ENCODE assay signal across 8 cellular contexts in genomic region chr6:20409427-20409971, GRCh38. TPM values are rescaled to one million over a fixed set of nuclear protein-coding genes. Genes with fewer than 3 reads are reported as not detected.
A peak's percentile ranks its signal among the peaks of the same experiment; 100 is the strongest.
DNase-seq lines count a peak whose midpoint lies in the region; ATAC-seq and TF ChIP-seq lines count a peak whose summit lies in the region.

No MANE protein-coding gene starts in this region.

- no peaks in the 10 kb centered on the region for H3K27me3 Mint-ChIP-seq in naive thymus-derived CD8-positive, alpha-beta T cell

- H3K9me3 Mint-ChIP-seq in naive thymus-derived CD8-positive, alpha-beta T cell, result no peaks in the 10 kb centered on the region

- no peaks in the 10 kb centered on the region for H3K27me3 ChIP-seq in osteoblast (ENCODE audit: insufficient read depth, low read length)

- peak; percentile 52 for DNase-seq in RPMI8226
- no peak for DNase-seq in naive thymus-derived CD8-positive, alpha-beta T cell
- DNase-seq in DMS153 treated with DMSO at 0.1 percent for 48 hours (lab: John Stamatoyannopoulos, UW; ENCODE audit: unreplicated experiment), result no peak
- DNase-seq in osteoblast (ENCODE audit: insufficient read length, low spot score, missing footprints), result no peak
- DNase-seq in medulla oblongata (ENCODE audit: extremely low spot score), result no peak
- DNase-seq in amygdala (lab: John Stamatoyannopoulos, UW), result no peak

- peaks cover 100% of the 10 kb centered on the region for H3K79me2 ChIP-seq in osteoblast (ENCODE audit: insufficient read depth, low read length)

- H3K36me3 Mint-ChIP-seq in naive thymus-derived CD8-positive, alpha-beta T cell, result peaks cover 0 to 11% (median 7%) of the 10 kb centered on the region in 3 donors

- H3K4me2 ChIP-seq in osteoblast (ENCODE audit: insufficient read depth, low read length), result no peak overlapping the region

- H3K4me1 Mint-ChIP-seq in naive thymus-derived CD8-positive, alpha-beta T cell, result peaks cover 30 to 87% (median 62%) of the 10 kb centered on the region in 4 donors

- no peaks in the 10 kb centered on the region for H3K4me1 ChIP-seq in osteoblast (ENCODE audit: insufficient read depth, low read length)

- TF ChIP-seq CTCF in osteoblast (IDR thresholded peaks at IDR 0.05; ENCODE audit: extremely low read depth, low read depth, low read length), result no peak

- no peak overlapping the region for H3K4me3 ChIP-seq in osteoblast (ENCODE audit: insufficient read depth, low read length)

- POLR2A ChIA-PET in naive thymus-derived CD8-positive, alpha-beta T cell (lab: Charles Lee), result interaction anchor here (2.8 kb wide), 1 partner anchor 90 kb away, joined by 11 read pairs; no protein-coding TSS in a partner anchor

- peaks cover 62% of the 10 kb centered on the region for H4K20me1 ChIP-seq in osteoblast (ENCODE audit: insufficient read depth, low read length)

- H2AFZ ChIP-seq in osteoblast (ENCODE audit: low read length), result no peak overlapping the region

- H3K4me3 Mint-ChIP-seq in naive thymus-derived CD8-positive, alpha-beta T cell, result peak overlapping the region in 8 of 10 donors; percentile 15 to 65 (median 28)

- ATAC-seq in GM18909 (IDR thresholded peaks at IDR 0.05; ENCODE audit: poor library complexity, unreplicated experiment) (peak; percentile 97), HG02763 (IDR thresholded peaks at IDR 0.05; ENCODE audit: unreplicated experiment) (peak; percentile 93)
- ATAC-seq in naive thymus-derived CD8-positive, alpha-beta T cell, result peak in 1 of 2 donors; percentile 14

- H3K9me3 ChIP-seq in osteoblast (ENCODE audit: low read depth, low read length), result no peaks in the 10 kb centered on the region

- H3K36me3 ChIP-seq in osteoblast (ENCODE audit: insufficient read depth, low read length), result peaks cover 15% of the 10 kb centered on the region

- H3K27ac ChIP-seq in osteoblast (ENCODE audit: low read depth, low read length), result no peak overlapping the region

- H3K27ac Mint-ChIP-seq in naive thymus-derived CD8-positive, alpha-beta T cell, result peak overlapping the region in 6 of 10 donors; percentile 24 to 76 (median 65)

RNA-seq across cellular contexts. Expression of gene E2F3, which starts 7.8 kb away (rescaled TPM):
- 10 to 100 TPM; 44.3 to 45.2 TPM for total RNA-seq in naive thymus-derived CD8-positive, alpha-beta T cell
- 1 to 10 TPM; 4.9 to 8.0 (median 5.9) TPM for polyA plus RNA-seq in naive thymus-derived CD8-positive, alpha-beta T cell
- total RNA-seq in osteoblast, result 6.2 and 7.4 TPM in 2 replicates
